ENCODE assay signal across 1 cellular context in the genomic region with DNA sequence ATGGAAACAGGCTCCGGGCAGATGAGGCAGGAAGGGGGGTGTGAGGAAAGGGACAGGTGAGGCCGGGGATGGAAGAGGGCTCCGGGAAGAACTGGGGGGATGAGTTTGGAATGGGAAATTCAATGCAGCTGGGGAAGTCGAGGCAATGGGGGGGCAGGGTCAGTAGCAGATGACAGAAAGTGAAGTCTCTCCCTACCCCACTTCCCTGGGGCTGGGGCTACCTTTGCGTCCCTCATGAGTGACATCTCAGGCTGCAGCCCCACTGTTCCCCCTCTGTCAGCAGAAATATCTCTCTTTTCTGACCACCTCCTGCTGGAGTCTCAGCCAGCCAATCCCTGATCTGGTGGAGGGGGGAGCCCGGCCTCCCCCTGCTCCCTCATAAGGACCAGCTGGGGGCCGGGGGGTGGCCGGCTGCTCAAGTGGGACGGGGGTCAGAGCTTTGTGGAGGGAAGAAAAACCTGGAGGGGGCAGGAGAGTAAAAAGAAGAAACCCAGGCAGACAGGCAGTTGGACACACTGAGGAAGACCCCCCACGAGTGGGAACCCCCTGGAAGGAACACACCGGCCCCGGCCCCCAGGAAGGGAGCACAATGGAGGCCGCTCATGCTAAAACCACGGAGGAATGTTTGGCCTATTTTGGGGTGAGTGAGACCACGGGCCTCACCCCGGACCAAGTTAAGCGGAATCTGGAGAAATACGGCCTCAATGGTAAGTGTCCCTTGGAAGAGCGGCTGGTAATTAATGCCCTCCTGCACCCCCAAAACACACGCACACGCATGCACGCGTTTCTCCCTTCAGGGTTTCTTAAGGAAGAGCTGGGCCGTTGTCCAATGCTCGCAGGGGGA.
TF ChIP-seq lines count a peak whose summit lies in the region.

Gene ATP2A1, plus strand, starts transcription at position 406 of the 844 bp plus-strand sequence. Its CDS starts 184 bp downstream, at position 590.

TF ChIP-seq in K562, 482 proteins besides CTCF, POLR2A, EP300 and RAD21 (continued from another document):
- TF ChIP-seq, protein P1, sequence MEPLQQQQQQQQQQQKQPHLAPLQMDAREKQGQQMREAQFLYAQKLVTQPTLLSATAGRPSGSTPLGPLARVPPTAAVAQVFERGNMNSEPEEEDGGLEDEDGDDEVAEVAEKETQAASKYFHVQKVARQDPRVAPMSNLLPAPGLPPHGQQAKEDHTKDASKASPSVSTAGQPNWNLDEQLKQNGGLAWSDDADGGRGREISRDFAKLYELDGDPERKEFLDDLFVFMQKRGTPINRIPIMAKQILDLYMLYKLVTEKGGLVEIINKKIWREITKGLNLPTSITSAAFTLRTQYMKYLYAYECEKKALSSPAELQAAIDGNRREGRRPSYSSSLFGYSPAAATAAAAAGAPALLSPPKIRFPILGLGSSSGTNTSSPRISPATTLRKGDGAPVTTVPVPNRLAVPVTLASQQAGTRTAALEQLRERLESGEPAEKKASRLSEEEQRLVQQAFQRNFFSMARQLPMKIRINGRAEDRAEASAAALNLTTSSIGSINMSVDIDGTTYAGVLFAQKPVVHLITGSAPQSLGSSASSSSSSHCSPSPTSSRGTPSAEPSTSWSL (CRISPR knock-in tag; IDR thresholded peaks at IDR 0.05; ENCODE audit: borderline replicate concordance) = no peak
- TF ChIP-seq, protein P2, sequence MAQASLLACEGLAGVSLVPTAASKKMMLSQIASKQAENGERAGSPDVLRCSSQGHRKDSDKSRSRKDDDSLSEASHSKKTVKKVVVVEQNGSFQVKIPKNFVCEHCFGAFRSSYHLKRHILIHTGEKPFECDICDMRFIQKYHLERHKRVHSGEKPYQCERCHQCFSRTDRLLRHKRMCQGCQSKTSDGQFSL (CRISPR knock-in tag; IDR thresholded peaks at IDR 0.05) = no peak
- TF ChIP-seq, protein P2 (tag; IDR thresholded peaks at IDR 0.05) = 0 out of 4 replicates have a peak, but pooled peaks of 1 of the 2 experiments have one; percentile 18
- TF ChIP-seq POLR2AphosphoS2 (IDR thresholded peaks at IDR 0.05; ENCODE audit: low read length) = 0 out of 2 replicates have a peak, but pooled peaks have one; percentile 1
- no peak for TF ChIP-seq SMAD3 (CRISPR knock-in tag; conservative IDR thresholded peaks at IDR 0.05)
- TF ChIP-seq CTCFL (IDR thresholded peaks at IDR 0.05; ENCODE audit: borderline replicate concordance, insufficient read depth, low read depth, low read length, poor library complexity, severe bottlenecking) = no peak
- peak; percentile 33; the same call in 1 of the 2 replicates for TF ChIP-seq POLR2G (IDR thresholded peaks at IDR 0.05; ENCODE audit: low read depth, low read length)
- no peak for TF ChIP-seq BCOR (IDR thresholded peaks at IDR 0.05)
- TF ChIP-seq, protein P3, sequence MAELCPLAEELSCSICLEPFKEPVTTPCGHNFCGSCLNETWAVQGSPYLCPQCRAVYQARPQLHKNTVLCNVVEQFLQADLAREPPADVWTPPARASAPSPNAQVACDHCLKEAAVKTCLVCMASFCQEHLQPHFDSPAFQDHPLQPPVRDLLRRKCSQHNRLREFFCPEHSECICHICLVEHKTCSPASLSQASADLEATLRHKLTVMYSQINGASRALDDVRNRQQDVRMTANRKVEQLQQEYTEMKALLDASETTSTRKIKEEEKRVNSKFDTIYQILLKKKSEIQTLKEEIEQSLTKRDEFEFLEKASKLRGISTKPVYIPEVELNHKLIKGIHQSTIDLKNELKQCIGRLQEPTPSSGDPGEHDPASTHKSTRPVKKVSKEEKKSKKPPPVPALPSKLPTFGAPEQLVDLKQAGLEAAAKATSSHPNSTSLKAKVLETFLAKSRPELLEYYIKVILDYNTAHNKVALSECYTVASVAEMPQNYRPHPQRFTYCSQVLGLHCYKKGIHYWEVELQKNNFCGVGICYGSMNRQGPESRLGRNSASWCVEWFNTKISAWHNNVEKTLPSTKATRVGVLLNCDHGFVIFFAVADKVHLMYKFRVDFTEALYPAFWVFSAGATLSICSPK (IDR thresholded peaks at IDR 0.05; ENCODE audit: borderline replicate concordance) = no peak
- TF ChIP-seq, protein P4, sequence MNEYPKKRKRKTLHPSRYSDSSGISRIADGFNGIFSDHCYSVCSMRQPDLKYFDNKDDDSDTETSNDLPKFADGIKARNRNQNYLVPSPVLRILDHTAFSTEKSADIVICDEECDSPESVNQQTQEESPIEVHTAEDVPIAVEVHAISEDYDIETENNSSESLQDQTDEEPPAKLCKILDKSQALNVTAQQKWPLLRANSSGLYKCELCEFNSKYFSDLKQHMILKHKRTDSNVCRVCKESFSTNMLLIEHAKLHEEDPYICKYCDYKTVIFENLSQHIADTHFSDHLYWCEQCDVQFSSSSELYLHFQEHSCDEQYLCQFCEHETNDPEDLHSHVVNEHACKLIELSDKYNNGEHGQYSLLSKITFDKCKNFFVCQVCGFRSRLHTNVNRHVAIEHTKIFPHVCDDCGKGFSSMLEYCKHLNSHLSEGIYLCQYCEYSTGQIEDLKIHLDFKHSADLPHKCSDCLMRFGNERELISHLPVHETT (CRISPR knock-in tag; conservative IDR thresholded peaks at IDR 0.05 in 1 of 2, IDR thresholded peaks at IDR 0.05 in 1 of 2) = no peak
TF ChIP-seq in K562: peak in this region for 4.
